In genomic region chr10:97805096-97805879, GRCh38 we compare ENCODE assay signal across 16 cellular contexts. TPM values are rescaled to one million over a fixed set of nuclear protein-coding genes. Genes with fewer than 3 reads are reported as not detected.
"Had no signal": no experiment of that assay in that cellular context is flagged by ENCODE, and none has a peak within 500 bp of the region (broad histone marks: within the 10 kb centered on the region; RNA-seq: fewer than 3 reads in every experiment).

No MANE protein-coding gene starts in this region.

- H3K36me3 ChIP-seq: breast epithelium, esophagus squamous epithelium, left lung, tibial artery had no signal

- H3K9me3 Mint-ChIP-seq: activated CD4-positive, alpha-beta memory T cell treated with anti-CD3 and anti-CD28 coated beads for 36 hours; activated T-cell treated with anti-CD3 and anti-CD28 coated beads, Interleukin-2, amount 50 U/mL, for 4 hours; natural killer cell treated with Interleukin-12 subunit alpha and Interleukin-12 subunit beta and Interleukin-15 and Interleukin-18, amount 100 ng/mL, for 72 hours had no signal

- H3K9me3 ChIP-seq: breast epithelium, esophagus squamous epithelium, left lung, tibial artery had no signal

- H3K4me3 ChIP-seq: breast epithelium, dorsolateral prefrontal cortex, esophagus squamous epithelium, left lung, tibial artery had no signal

- DNase-seq: activated CD4-positive, alpha-beta memory T cell treated with anti-CD3 and anti-CD28 coated beads for 36 hours; activated CD4-positive, CD25-positive, alpha-beta regulatory T cell treated with anti-CD3 and anti-CD28 coated beads, Interleukin-2, amount 50 U/mL, for 72 hours; activated gamma-delta T cell treated with Interleukin-2 at 50 U/mL for 16 hours; activated T-cell treated with anti-CD3 and anti-CD28 coated beads, Interleukin-2, amount 50 U/mL, for 4 hours; aorta; esophagus squamous epithelium; foreskin keratinocyte; head of caudate nucleus; left lung; mesenchymal stem cell; stimulated activated CD4-positive, alpha-beta T cell treated with anti-CD3 and anti-CD28 coated beads, Interleukin-4, amount 100 ng/mL, for 24 hours; tibial artery had no signal

- H3K4me1 ChIP-seq: breast epithelium, esophagus squamous epithelium, foreskin keratinocyte, left lung, tibial artery had no signal

- ATAC-seq: activated T-cell treated with anti-CD3 and anti-CD28 coated beads, Interleukin-2, amount 50 U/mL, for 4 hours; foreskin keratinocyte; left lung; natural killer cell treated with Interleukin-12 subunit alpha and Interleukin-12 subunit beta and Interleukin-15 and Interleukin-18, amount 100 ng/mL, for 72 hours had no signal

- H3K27me3 Mint-ChIP-seq: activated CD4-positive, alpha-beta memory T cell treated with anti-CD3 and anti-CD28 coated beads for 36 hours had no signal

- H3K36me3 Mint-ChIP-seq: activated CD4-positive, alpha-beta memory T cell treated with anti-CD3 and anti-CD28 coated beads for 36 hours; natural killer cell treated with Interleukin-12 subunit alpha and Interleukin-12 subunit beta and Interleukin-15 and Interleukin-18, amount 100 ng/mL, for 72 hours had no signal

- H3K4me3 Mint-ChIP-seq: activated CD4-positive, alpha-beta memory T cell treated with anti-CD3 and anti-CD28 coated beads for 36 hours; activated T-cell treated with anti-CD3 and anti-CD28 coated beads, Interleukin-2, amount 50 U/mL, for 4 hours; natural killer cell treated with Interleukin-12 subunit alpha and Interleukin-12 subunit beta and Interleukin-15 and Interleukin-18, amount 100 ng/mL, for 72 hours had no signal

- H3K27ac ChIP-seq: breast epithelium, dorsolateral prefrontal cortex, esophagus squamous epithelium, foreskin keratinocyte, left lung, tibial artery had no signal

- H3K27ac Mint-ChIP-seq: activated CD4-positive, alpha-beta memory T cell treated with anti-CD3 and anti-CD28 coated beads for 36 hours; natural killer cell treated with Interleukin-12 subunit alpha and Interleukin-12 subunit beta and Interleukin-15 and Interleukin-18, amount 100 ng/mL, for 72 hours had no signal

RNA-seq across cellular contexts. Expression of gene SFRP5, which starts 33.5 kb away (rescaled TPM):
- total RNA-seq: activated CD4-positive, alpha-beta memory T cell treated with anti-CD3 and anti-CD28 coated beads for 36 hours; foreskin keratinocyte; natural killer cell treated with Interleukin-12 subunit alpha and Interleukin-12 subunit beta and Interleukin-15 and Interleukin-18, amount 100 ng/mL, for 72 hours; pulmonary artery endothelial cell had no signal
